Comparison of ENCODE assay signal across 1 cellular context in the genomic region with DNA sequence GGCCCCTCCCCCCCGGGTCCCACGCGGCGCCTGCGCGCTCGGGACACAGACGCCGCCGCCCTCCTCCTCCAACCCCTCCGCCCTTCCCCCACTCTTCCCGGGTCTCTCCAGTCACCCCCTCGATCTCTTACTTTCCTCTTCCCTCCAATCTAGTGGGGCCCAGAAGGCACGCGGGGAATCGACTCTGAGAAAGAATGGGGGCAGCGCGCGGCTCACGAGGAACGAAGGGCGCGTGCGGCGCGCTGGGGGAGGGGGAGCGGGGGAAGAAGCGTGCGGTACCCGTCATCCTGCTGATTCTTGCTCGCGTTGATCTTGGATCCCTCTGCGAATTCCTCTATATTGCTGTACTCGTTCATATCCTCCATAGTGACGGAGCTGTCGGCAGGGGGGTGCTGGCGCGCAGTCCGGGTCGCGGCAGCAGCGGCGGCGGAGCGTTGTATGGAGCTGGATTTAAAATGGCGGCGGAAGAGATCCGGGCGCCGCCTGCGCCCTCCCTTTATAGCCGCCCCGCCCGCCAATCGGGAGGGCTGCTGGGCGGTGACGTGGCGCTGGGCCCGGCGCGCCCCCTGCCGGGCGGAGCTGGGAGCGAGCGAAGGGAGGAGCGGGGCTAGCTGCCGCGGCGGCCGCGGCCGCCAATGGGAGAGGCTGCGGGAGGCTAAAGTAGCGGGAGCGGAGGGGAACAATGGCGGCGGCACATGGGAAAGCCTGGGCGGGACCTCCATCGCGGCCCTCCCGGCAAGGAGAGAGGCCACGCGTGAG.
TF ChIP-seq lines count a peak whose summit lies in the region.

No MANE protein-coding gene starts in this region.

TF ChIP-seq in neural cell, 6 proteins besides CTCF, POLR2A, EP300 and RAD21 (continued from another document):
- TF ChIP-seq, protein P1, sequence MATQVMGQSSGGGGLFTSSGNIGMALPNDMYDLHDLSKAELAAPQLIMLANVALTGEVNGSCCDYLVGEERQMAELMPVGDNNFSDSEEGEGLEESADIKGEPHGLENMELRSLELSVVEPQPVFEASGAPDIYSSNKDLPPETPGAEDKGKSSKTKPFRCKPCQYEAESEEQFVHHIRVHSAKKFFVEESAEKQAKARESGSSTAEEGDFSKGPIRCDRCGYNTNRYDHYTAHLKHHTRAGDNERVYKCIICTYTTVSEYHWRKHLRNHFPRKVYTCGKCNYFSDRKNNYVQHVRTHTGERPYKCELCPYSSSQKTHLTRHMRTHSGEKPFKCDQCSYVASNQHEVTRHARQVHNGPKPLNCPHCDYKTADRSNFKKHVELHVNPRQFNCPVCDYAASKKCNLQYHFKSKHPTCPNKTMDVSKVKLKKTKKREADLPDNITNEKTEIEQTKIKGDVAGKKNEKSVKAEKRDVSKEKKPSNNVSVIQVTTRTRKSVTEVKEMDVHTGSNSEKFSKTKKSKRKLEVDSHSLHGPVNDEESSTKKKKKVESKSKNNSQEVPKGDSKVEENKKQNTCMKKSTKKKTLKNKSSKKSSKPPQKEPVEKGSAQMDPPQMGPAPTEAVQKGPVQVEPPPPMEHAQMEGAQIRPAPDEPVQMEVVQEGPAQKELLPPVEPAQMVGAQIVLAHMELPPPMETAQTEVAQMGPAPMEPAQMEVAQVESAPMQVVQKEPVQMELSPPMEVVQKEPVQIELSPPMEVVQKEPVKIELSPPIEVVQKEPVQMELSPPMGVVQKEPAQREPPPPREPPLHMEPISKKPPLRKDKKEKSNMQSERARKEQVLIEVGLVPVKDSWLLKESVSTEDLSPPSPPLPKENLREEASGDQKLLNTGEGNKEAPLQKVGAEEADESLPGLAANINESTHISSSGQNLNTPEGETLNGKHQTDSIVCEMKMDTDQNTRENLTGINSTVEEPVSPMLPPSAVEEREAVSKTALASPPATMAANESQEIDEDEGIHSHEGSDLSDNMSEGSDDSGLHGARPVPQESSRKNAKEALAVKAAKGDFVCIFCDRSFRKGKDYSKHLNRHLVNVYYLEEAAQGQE (IDR thresholded peaks at IDR 0.05; ENCODE audit: borderline replicate concordance), result peak; percentile 88
- TF ChIP-seq SMC3 (conservative IDR thresholded peaks at IDR 0.05; ENCODE audit: poor library complexity) (peak; percentile 46), TAF1 (IDR thresholded peaks at IDR 0.05; ENCODE audit: low read depth) (peak; percentile 81), EZH2 (IDR thresholded peaks at IDR 0.05; ENCODE audit: borderline replicate concordance, insufficient read depth, low read length, poor library complexity, severe bottlenecking) (no peak), MXI1 (conservative IDR thresholded peaks at IDR 0.05; ENCODE audit: poor library complexity, severe bottlenecking) (peak; percentile 62)
